ENCODE assay signal across 20 cellular contexts in genomic region chr14:83425138-83425537, GRCh38.
DNase-seq lines count a peak whose midpoint lies in the region; TF ChIP-seq lines count a peak whose summit lies in the region.
"Had no signal": no experiment of that assay in that cellular context is flagged by ENCODE, and none has a peak within 500 bp of the region (broad histone marks: within the 10 kb centered on the region; RNA-seq: fewer than 3 reads in every experiment).

No MANE protein-coding gene starts in this region.

- H3K9me3 ChIP-seq in SJSA1 (replicated peaks) = no peaks in the 10 kb centered on the region; the same call in 1 of the 2 replicates
- H3K9me3 ChIP-seq: BLaER1, colonic mucosa, neutrophil, testis had no signal

- H3K4me3 ChIP-seq in SJSA1 (no peak overlapping the region), fibroblast of mammary gland (ENCODE audit: control insufficient read depth, low read depth, low read length) (no peak overlapping the region), retinal pigment epithelial cell (ENCODE audit: low read length) (no peak overlapping the region)
- H3K4me3 ChIP-seq: BLaER1, colonic mucosa, testis had no signal

- no peaks in the 10 kb centered on the region for H3K36me3 Mint-ChIP-seq in type B pancreatic cell
- H3K36me3 Mint-ChIP-seq: activated naive CD8-positive, alpha-beta T cell treated with anti-CD3 and anti-CD28 coated beads for 36 hours had no signal

- peaks cover 12% of the 10 kb centered on the region for H3K4me1 Mint-ChIP-seq in type B pancreatic cell (ENCODE audit: unreplicated experiment)
- H3K4me1 Mint-ChIP-seq: activated naive CD8-positive, alpha-beta T cell treated with anti-CD3 and anti-CD28 coated beads for 36 hours had no signal

- no peak overlapping the region for H3K4me3 Mint-ChIP-seq in type B pancreatic cell
- H3K4me3 Mint-ChIP-seq: activated naive CD8-positive, alpha-beta T cell treated with anti-CD3 and anti-CD28 coated beads for 36 hours had no signal

- H3K27ac Mint-ChIP-seq in type B pancreatic cell = no peak overlapping the region
- H3K27ac Mint-ChIP-seq: activated naive CD8-positive, alpha-beta T cell treated with anti-CD3 and anti-CD28 coated beads for 36 hours had no signal

- H3K27ac ChIP-seq in SJSA1 = peak overlapping the region; percentile 81
- H3K27ac ChIP-seq: BLaER1, colonic mucosa, neutrophil, testis had no signal

- H3K36me3 ChIP-seq in SJSA1 = no peaks in the 10 kb centered on the region
- H3K36me3 ChIP-seq: BLaER1, colonic mucosa, neutrophil had no signal

- no peaks in the 10 kb centered on the region for H3K27me3 ChIP-seq in SJSA1 (replicated peaks)
- H3K27me3 ChIP-seq: BLaER1, colonic mucosa, neutrophil, testis had no signal

- H3K27me3 Mint-ChIP-seq in type B pancreatic cell = peaks cover 3% of the 10 kb centered on the region
- H3K27me3 Mint-ChIP-seq: activated naive CD8-positive, alpha-beta T cell treated with anti-CD3 and anti-CD28 coated beads for 36 hours had no signal

- H3K4me1 ChIP-seq in SJSA1 (replicated peaks) = peaks cover 6% of the 10 kb centered on the region
- H3K4me1 ChIP-seq: BLaER1, colonic mucosa, testis had no signal

- no peaks in the 10 kb centered on the region for H3K9me3 Mint-ChIP-seq in type B pancreatic cell

- DNase-seq in GM04504 (ENCODE audit: low read depth) (peak; percentile 42), SJSA1 (ENCODE audit: low read depth in 1 of 2, low spot score in 2 of 2) (peak in 1 of 2 experiments; percentile 60), fibroblast of mammary gland (ENCODE audit: low read depth) (peak; percentile 31), retinal pigment epithelial cell (ENCODE audit: low read depth) (peak; percentile 51), type B pancreatic cell (ENCODE audit: extremely low spot score, unreplicated experiment) (no peak), NCI-H524 treated with DMSO at 0.1 percent for 48 hours (lab: John Stamatoyannopoulos, UW) (no peak), NCI-H2171 treated with DMSO at 0.1 percent for 48 hours (lab: John Stamatoyannopoulos, UW) (no peak)
- no peak for DNase-seq in activated CD4-positive, alpha-beta T cell treated with anti-CD3 and anti-CD28 coated beads for 4 hours
- DNase-seq: activated naive CD8-positive, alpha-beta T cell treated with anti-CD3 and anti-CD28 coated beads for 36 hours; activated T-cell treated with anti-CD3 and anti-CD28 coated beads, Interleukin-2, amount 50 U/mL, for 1 hour; colonic mucosa; hippocampal formation; midbrain; NCI-H2029; NCI-H510A treated with DMSO at 0.1 percent for 48 hours; OCI-M1; stimulated activated CD4-positive, alpha-beta T cell treated with anti-CD3 and anti-CD28 coated beads, Interleukin-4, amount 100 ng/mL, for 4 hours; testis had no signal

- TF ChIP-seq CTCF in fibroblast of mammary gland (conservative IDR thresholded peaks at IDR 0.05; ENCODE audit: control insufficient read depth, insufficient read depth, low read depth, low read length) (no peak), retinal pigment epithelial cell (conservative IDR thresholded peaks at IDR 0.05; ENCODE audit: low read depth, low read length) (no peak), type B pancreatic cell (conservative IDR thresholded peaks at IDR 0.05) (no peak)

Comparison
In these comparisons a context has a peak if more than half of its experiments do, and no peak if none do; other contexts are left out.
1. DNase-seq: peak in GM04504 (single experiment), fibroblast of mammary gland (single experiment) and retinal pigment epithelial cell (single experiment); none in type B pancreatic cell (single experiment), NCI-H524 treated with DMSO at 0.1 percent for 48 hours (single experiment), activated CD4-positive, alpha-beta T cell treated with anti-CD3 and anti-CD28 coated beads for 4 hours (0 of 2) and NCI-H2171 treated with DMSO at 0.1 percent for 48 hours (single experiment).